Comparison of ENCODE assay signal across 16 cellular contexts in the genomic region with DNA sequence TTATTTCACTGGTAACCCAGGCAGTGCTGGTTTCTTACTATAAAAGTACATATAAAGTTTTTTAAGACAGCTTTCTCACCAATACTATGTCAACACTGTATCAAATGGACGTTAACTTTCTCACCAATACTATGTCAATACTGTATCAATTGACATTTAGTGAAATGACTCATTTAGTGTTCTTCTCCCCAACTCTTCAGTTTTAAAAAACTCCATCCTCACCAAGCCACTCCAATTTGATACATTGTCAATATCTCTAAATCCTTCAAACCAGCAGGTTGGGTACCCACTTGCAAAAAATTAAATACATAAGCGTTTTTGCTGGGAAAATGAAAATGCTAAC. TPM values are rescaled to one million over a fixed set of nuclear protein-coding genes. Genes with fewer than 3 reads are reported as not detected.
DNase-seq lines count a peak whose midpoint lies in the region; ATAC-seq, FAIRE-seq and TF ChIP-seq lines count a peak whose summit lies in the region.
"Had no signal": no experiment of that assay in that cellular context is flagged by ENCODE, and none has a peak within 500 bp of the region (broad histone marks: within the 10 kb centered on the region; RNA-seq: fewer than 3 reads in every experiment).

No MANE protein-coding gene starts in this region.

- peak overlapping the region; percentile 9 for H3K27ac Mint-ChIP-seq in type B pancreatic cell
- no peak overlapping the region for H3K27ac Mint-ChIP-seq in endothelial cell (ENCODE audit: unreplicated experiment)

- H3K79me2 ChIP-seq in mammary epithelial cell (ENCODE audit: insufficient read depth, low read length): peaks cover 47% of the 10 kb centered on the region

- H3K9me3 ChIP-seq in breast epithelium (no peaks in the 10 kb centered on the region), mammary epithelial cell (replicated peaks; ENCODE audit: insufficient read depth, low read length) (no peaks in the 10 kb centered on the region), colonic mucosa (no peaks in the 10 kb centered on the region), pancreas (no peaks in the 10 kb centered on the region)
- H3K9me3 ChIP-seq: testis had no signal

- H3K9ac ChIP-seq in mammary epithelial cell (ENCODE audit: insufficient read depth, low read length) (no peak overlapping the region), colonic mucosa (ENCODE audit: low read depth in 2 of 2, low read length in 2 of 2) (no peak overlapping the region)

- no TSS peak for BruUV-seq in mammary epithelial cell (replicated peaks; lab: Mats Ljungman, UMichigan)

- H3K27me3 ChIP-seq in breast epithelium (no peaks in the 10 kb centered on the region), mammary epithelial cell (ENCODE audit: insufficient read depth, low read length) (no peaks in the 10 kb centered on the region), colonic mucosa (no peaks in the 10 kb centered on the region), pancreas (no peaks in the 10 kb centered on the region)
- H3K27me3 ChIP-seq: testis had no signal

- H3K9me3 Mint-ChIP-seq in type B pancreatic cell: no peaks in the 10 kb centered on the region
- no peaks in the 10 kb centered on the region for H3K9me3 Mint-ChIP-seq in endothelial cell (ENCODE audit: unreplicated experiment)

- H3K36me3 ChIP-seq in breast epithelium (no peaks in the 10 kb centered on the region), mammary epithelial cell (ENCODE audit: insufficient read depth, low read length) (peaks cover 13% of the 10 kb centered on the region), colonic mucosa (no peaks in the 10 kb centered on the region), pancreas (peaks cover 0 to 29% (median 15%) of the 10 kb centered on the region in 3 donors)

- intact Hi-C loops in breast epithelium (cut with DNase I; ENCODE audit: low total_unique reads): no loop called here
- intact Hi-C loops in mammary epithelial cell (cut with micrococcal nuclease): no loop called here
- intact Hi-C loops in colonic mucosa (cut with DNase I): no loop called here
- intact Hi-C loops in pancreas (cut with DNase I): loop anchor here in 1 of 3 donors (10.0 kb wide), 1 partner anchor 53 kb away; no protein-coding TSS in a partner anchor

- peak overlapping the region in 1 of 3 donors; percentile 29 for H3K4me3 ChIP-seq in breast epithelium
- no peak overlapping the region for H3K4me3 ChIP-seq in mammary epithelial cell (replicated peaks in 1 of 3; ENCODE audit: insufficient read depth in 1 of 3, low read depth in 2 of 3, low read length in 3 of 3)
- H3K4me3 ChIP-seq in colonic mucosa: no peak overlapping the region
- peak overlapping the region in 2 of 4 donors; percentile 87 to 98 for H3K4me3 ChIP-seq in pancreas
- H3K4me3 ChIP-seq: testis had no signal

- FAIRE-seq in pancreas (lab: Jason Lieb, UNC): no peak

- H3K27ac ChIP-seq in breast epithelium (peak overlapping the region; percentile 27 to 33), mammary epithelial cell (ENCODE audit: insufficient read depth, low read depth, low read length) (no peak overlapping the region), colonic mucosa (peak overlapping the region; percentile 2), pancreas (peak overlapping the region in 3 of 4 donors; percentile 6 to 100 (median 99))
- H3K27ac ChIP-seq: testis had no signal

- peaks cover 29% of the 10 kb centered on the region for H3K4me1 Mint-ChIP-seq in type B pancreatic cell (ENCODE audit: unreplicated experiment)
- H3K4me1 Mint-ChIP-seq in endothelial cell (ENCODE audit: unreplicated experiment): peaks cover 10% of the 10 kb centered on the region

- H3K4me3 Mint-ChIP-seq in type B pancreatic cell: no peak overlapping the region
- H3K4me3 Mint-ChIP-seq in endothelial cell (ENCODE audit: unreplicated experiment): no peak overlapping the region

- no peak for TF ChIP-seq CTCF in breast epithelium (IDR thresholded peaks at IDR 0.05)
- no peak for TF ChIP-seq CTCF in mammary epithelial cell (conservative IDR thresholded peaks at IDR 0.05 in 1 of 2, IDR thresholded peaks at IDR 0.05 in 1 of 2; ENCODE audit: extremely low read depth in 1 of 2, insufficient read depth in 1 of 2, low read depth in 1 of 2, low read length in 2 of 2)
- no peak for TF ChIP-seq CTCF in colonic mucosa (IDR thresholded peaks at IDR 0.05)
- TF ChIP-seq CTCF in pancreas (IDR thresholded peaks at IDR 0.05): no peak
- no peak for TF ChIP-seq CTCF in type B pancreatic cell (conservative IDR thresholded peaks at IDR 0.05)
- TF ChIP-seq CTCF in endothelial cell (IDR thresholded peaks at IDR 0.05; ENCODE audit: unreplicated experiment): no peak

- WGBS in mammary epithelial cell (ENCODE audit: low coverage, missing lambda C conversion rate): 97% methylated on average over 2 of the region's 2 CpGs
- WGBS in pancreas, 2 donors: 18 to 25% methylated on average over 2 of the region's 2 CpGs

- H3K36me3 Mint-ChIP-seq in type B pancreatic cell: peaks cover 20% of the 10 kb centered on the region
- peaks cover 18% of the 10 kb centered on the region for H3K36me3 Mint-ChIP-seq in endothelial cell (ENCODE audit: low read depth, unreplicated experiment)

- no peak overlapping the region for H3K4me2 ChIP-seq in mammary epithelial cell (ENCODE audit: insufficient read depth, low read depth, low read length)

- CTCF ChIA-PET in mammary epithelial cell (lab: Charles Lee; ENCODE audit: low non-redundant PET): no interaction called here

- DNase-seq in breast epithelium (ENCODE audit: low spot score in 2 of 2) (no peak), mammary epithelial cell (no peak), colonic mucosa (no peak), pancreas (no peak), type B pancreatic cell (ENCODE audit: extremely low spot score, unreplicated experiment) (no peak), endothelial cell (ENCODE audit: low spot score) (no peak), NCI-H128 (lab: John Stamatoyannopoulos, UW; ENCODE audit: unreplicated experiment) (no peak)
- DNase-seq: activated CD4-positive, alpha-beta T cell treated with anti-CD3 and anti-CD28 coated beads for 48 hours; cortex of kidney; EL; left cardiac atrium; NCI-H146; SHP77 treated with DMSO at 0.1 percent for 48 hours; testis had no signal

- no peak overlapping the region for H2AFZ ChIP-seq in mammary epithelial cell (ENCODE audit: low read depth, low read length)

- ATAC-seq in pancreas: no peak
- ATAC-seq in HG02623 (IDR thresholded peaks at IDR 0.05; ENCODE audit: unreplicated experiment): no peak
- ATAC-seq: left cardiac atrium had no signal

- TF ChIP-seq POLR2A in breast epithelium (IDR thresholded peaks at IDR 0.05): no peak

- H3K4me1 ChIP-seq in breast epithelium (no peaks in the 10 kb centered on the region), mammary epithelial cell (ENCODE audit: insufficient read depth, low read length) (peaks cover 16% of the 10 kb centered on the region), colonic mucosa (peaks cover 5% of the 10 kb centered on the region), pancreas (peaks cover 12 to 26% (median 21%) of the 10 kb centered on the region in 3 donors)

- H3K27me3 Mint-ChIP-seq in type B pancreatic cell (no peaks in the 10 kb centered on the region), endothelial cell (ENCODE audit: unreplicated experiment) (peaks cover 7% of the 10 kb centered on the region)

- dilution Hi-C loops in mammary epithelial cell (cut with HindIII; ENCODE audit: low sequenced_read_pairs): no loop called here

- in situ Hi-C loops in mammary epithelial cell (cut with MboI; ENCODE audit: low sequenced_read_pairs in 2 of 2): loop anchor here in 1 of 2 donors (5.0 kb wide), 1 partner anchor 91 kb away; no protein-coding TSS in a partner anchor

- peaks cover 8% of the 10 kb centered on the region for H4K20me1 ChIP-seq in mammary epithelial cell (ENCODE audit: insufficient read depth, low read length)

RNA-seq across cellular contexts. Expression of gene TOB1, which starts 4.8 kb away (rescaled TPM):
- total RNA-seq in breast epithelium (100 to 1,000 TPM in 1 of 3 donors, 10 to 100 TPM in 2; 12.6 to 145 (median 54.1) TPM), mammary epithelial cell (100 to 1,000 TPM in 1 of 2 donors, 10 to 100 TPM in 1; 51.2 to 149 TPM), colonic mucosa (100 to 1,000 TPM; 116 to 169 TPM), pancreas (100 to 1,000 TPM in 3 of 6 donors, 10 to 100 TPM in 3; 65.9 to 157 (median 99.0) TPM), type B pancreatic cell (ENCODE audit: low replicate concordance) (54.9 and 113 TPM in 2 replicates), endothelial cell (ENCODE audit: unreplicated experiment) (15.5 TPM)
- polyA plus RNA-seq in mammary epithelial cell (89.6 TPM), pancreas (10 to 100 TPM; 33.1 to 45.8 TPM)
- 94.4 TPM for polyA minus RNA-seq in mammary epithelial cell

RNA-seq across cellular contexts. Expression of gene WFIKKN2, which starts 25.9 kb away (rescaled TPM):
- total RNA-seq in breast epithelium (not detected), mammary epithelial cell (not detected), colonic mucosa (under 1 TPM; 0.10 to 0.13 TPM), pancreas (under 1 TPM; 0.09 to 0.19 (median 0.13) TPM), type B pancreatic cell (ENCODE audit: low replicate concordance) (1.7 TPM in 1 of 2 replicates, not detected in the other), endothelial cell (ENCODE audit: unreplicated experiment) (not detected)
- polyA plus RNA-seq in mammary epithelial cell (not detected), pancreas (under 1 TPM; 0.15 to 0.45 TPM)
- polyA minus RNA-seq in mammary epithelial cell: not detected
- total RNA-seq: LHCN-M2 had no signal
